Comparison of ENCODE assay signal across 22 cellular contexts in the genomic region with DNA sequence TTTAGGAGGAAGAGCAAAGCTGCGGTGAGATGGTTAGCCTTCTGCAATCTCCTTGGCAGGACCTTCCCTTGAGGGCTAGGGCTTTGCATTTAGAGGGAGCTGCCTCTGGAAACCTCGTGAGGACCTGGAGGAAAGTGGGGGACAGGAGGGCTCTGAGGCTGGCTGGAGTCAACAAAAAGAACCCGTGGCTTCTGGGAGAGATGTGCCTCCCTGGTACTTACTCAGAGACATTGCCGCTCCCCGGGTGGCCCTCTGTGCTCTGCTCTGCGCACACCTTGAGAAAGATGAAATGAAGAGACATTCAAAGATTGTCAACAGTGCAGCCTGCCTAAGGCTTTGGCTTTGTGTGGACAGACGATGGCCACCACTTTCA. TPM values are rescaled to one million over a fixed set of nuclear protein-coding genes. Genes with fewer than 3 reads are reported as not detected.
"Had no signal": no experiment of that assay in that cellular context is flagged by ENCODE, and none has a peak within 500 bp of the region (broad histone marks: within the 10 kb centered on the region; RNA-seq: fewer than 3 reads in every experiment).

No MANE protein-coding gene starts in this region.

- ATAC-seq: left lung; mucosa of descending colon; pancreas; stimulated activated naive CD8-positive, alpha-beta T cell treated with anti-CD3 and anti-CD28 coated beads, Interleukin-15, Interleukin-2, amounts not matched to agents 100 U/mL and 50 U/mL, for 24 hours had no signal

- H3K27ac Mint-ChIP-seq: mesothelial cell of epicardium; naive B cell; nephron; progenitor cell of endocrine pancreas; stimulated activated memory B cell treated with anti-CD40 and anti-IgM and Interleukin-4, amounts not matched to agents 10 μg/mL and 1 μg/mL and 100 μg/mL, for 72 hours; type B pancreatic cell had no signal

- DNase-seq: dorsolateral prefrontal cortex; effector CD4-positive, alpha-beta T cell; head of caudate nucleus; left lung; mesenchymal stem cell; naive B cell; occipital lobe; sigmoid colon; stimulated activated CD4-positive, alpha-beta T cell treated with anti-CD3 and anti-CD28 coated beads, Interleukin-4, amount 100 ng/mL, for 4 hours; stimulated activated naive CD8-positive, alpha-beta T cell treated with anti-CD3 and anti-CD28 coated beads, Interleukin-15, Interleukin-2, amounts not matched to agents 100 U/mL and 50 U/mL, for 24 hours; substantia nigra; testis had no signal

- H3K4me3 ChIP-seq: dorsolateral prefrontal cortex, left lung, mucosa of descending colon, pancreas, right atrium auricular region, sigmoid colon, testis, tibial artery had no signal

- H3K27ac ChIP-seq: dorsolateral prefrontal cortex, left lung, pancreas, right atrium auricular region, sigmoid colon, testis, tibial artery had no signal

- H3K9me3 ChIP-seq: left lung, mucosa of descending colon, pancreas, right atrium auricular region, sigmoid colon, testis, tibial artery had no signal

- H3K36me3 ChIP-seq: left lung, pancreas, right atrium auricular region had no signal

- H3K4me3 Mint-ChIP-seq: mesothelial cell of epicardium; naive B cell; nephron; stimulated activated memory B cell treated with anti-CD40 and anti-IgM and Interleukin-4, amounts not matched to agents 10 μg/mL and 1 μg/mL and 100 μg/mL, for 72 hours; type B pancreatic cell had no signal

- H3K27me3 Mint-ChIP-seq: progenitor cell of endocrine pancreas; stimulated activated memory B cell treated with anti-CD40 and anti-IgM and Interleukin-4, amounts not matched to agents 10 μg/mL and 1 μg/mL and 100 μg/mL, for 72 hours; type B pancreatic cell had no signal

- H3K36me3 Mint-ChIP-seq: mesothelial cell of epicardium, type B pancreatic cell had no signal

- H3K27me3 ChIP-seq: dorsolateral prefrontal cortex, left lung, pancreas, right atrium auricular region, sigmoid colon, testis, tibial artery had no signal

- H3K4me1 ChIP-seq: pancreas, tibial artery had no signal

- H3K4me1 Mint-ChIP-seq: mesothelial cell of epicardium; nephron; stimulated activated memory B cell treated with anti-CD40 and anti-IgM and Interleukin-4, amounts not matched to agents 10 μg/mL and 1 μg/mL and 100 μg/mL, for 72 hours had no signal

RNA-seq across cellular contexts. Expression of a gene that starts 14.5 kb away (rescaled TPM):
- total RNA-seq: lung microvascular endothelial cell had no signal
